Comparison of ENCODE assay signal across 8 cellular contexts in genomic region chr15:76866716-76867321, GRCh38. TPM values are rescaled to one million over a fixed set of nuclear protein-coding genes. Genes with fewer than 3 reads are reported as not detected.
DNase-seq lines count a peak whose midpoint lies in the region; ATAC-seq and TF ChIP-seq lines count a peak whose summit lies in the region.

No MANE protein-coding gene starts in this region.

- H3K36me3 ChIP-seq in endodermal cell (ENCODE audit: control insufficient read depth, insufficient read depth, low read length) (no peaks in the 10 kb centered on the region), neural progenitor cell (no peaks in the 10 kb centered on the region)

- no peaks in the 10 kb centered on the region for H3K27me3 Mint-ChIP-seq in activated naive CD4-positive, alpha-beta T cell treated with anti-CD3 and anti-CD28 coated beads, Interleukin-2, amount 10 ng/mL, durations not matched to agents 7 days and 5 days
- H3K27me3 Mint-ChIP-seq in endodermal cell (ENCODE audit: insufficient read depth) = peaks cover 36% of the 10 kb centered on the region
- H3K27me3 Mint-ChIP-seq in neural progenitor cell (ENCODE audit: insufficient read depth, low read depth) = no peaks in the 10 kb centered on the region

- TF ChIP-seq CTCF in endodermal cell (conservative IDR thresholded peaks at IDR 0.05) (peak; percentile 80), neural progenitor cell (IDR thresholded peaks at IDR 0.05) (peak; percentile 69)

- no peak overlapping the region for H3K4me3 Mint-ChIP-seq in activated naive CD4-positive, alpha-beta T cell treated with anti-CD3 and anti-CD28 coated beads, Interleukin-2, amount 10 ng/mL, durations not matched to agents 7 days and 5 days
- H3K4me3 Mint-ChIP-seq in endodermal cell (no peak overlapping the region), neural progenitor cell (no peak overlapping the region)

- no peaks in the 10 kb centered on the region for H3K4me1 ChIP-seq in endodermal cell (ENCODE audit: control insufficient read depth, insufficient read depth, low read length)
- H3K4me1 ChIP-seq in neural progenitor cell = peaks cover 8% of the 10 kb centered on the region

- CTCF ChIA-PET in activated naive CD4-positive, alpha-beta T cell treated with anti-CD3 and anti-CD28 coated beads, Interleukin-2, amount 10 ng/mL, durations not matched to agents 7 days and 5 days (lab: Charles Lee) = interaction anchor here (1.0 to 1.1 kb wide), 2 partner anchors 25 to 224 kb away, joined by 3 to 5 read pairs; no protein-coding TSS in a partner anchor

- H3K27ac Mint-ChIP-seq in activated naive CD4-positive, alpha-beta T cell treated with anti-CD3 and anti-CD28 coated beads, Interleukin-2, amount 10 ng/mL, durations not matched to agents 7 days and 5 days = no peak overlapping the region
- H3K27ac Mint-ChIP-seq in endodermal cell (no peak overlapping the region), neural progenitor cell (no peak overlapping the region)

- H3K27ac ChIP-seq in endodermal cell (ENCODE audit: low read depth, low read length) (no peak overlapping the region), neural progenitor cell (no peak overlapping the region)

- H3K4me3 ChIP-seq in endodermal cell (ENCODE audit: low read length) (no peak overlapping the region), neural progenitor cell (no peak overlapping the region)

- DNase-seq in activated naive CD4-positive, alpha-beta T cell treated with anti-CD3 and anti-CD28 coated beads, Interleukin-2, amount 10 ng/mL, durations not matched to agents 7 days and 5 days = peak; percentile 34
- no peak for DNase-seq in activated naive CD4-positive, alpha-beta T cell treated with anti-CD3 and anti-CD28 coated beads, Interleukin-2, amount 50 U/mL, for 16 hours
- DNase-seq in NCI-H2227 (lab: John Stamatoyannopoulos, UW; ENCODE audit: unreplicated experiment) = peak; percentile 43
- DNase-seq in endodermal cell = no peak
- DNase-seq in neural progenitor cell (ENCODE audit: low spot score) = peak; percentile 37
- no peak for DNase-seq in SKM-1 treated with dmso at 0.1 percent for 144 hours (lab: John Stamatoyannopoulos, UW; ENCODE audit: unreplicated experiment)

- no peaks in the 10 kb centered on the region for H4K20me1 ChIP-seq in neural progenitor cell (ENCODE audit: low read depth)

- H3K9ac ChIP-seq in endodermal cell (ENCODE audit: extremely low read depth, low read length, poor library complexity, severe bottlenecking) (no peak overlapping the region), neural progenitor cell (no peak overlapping the region)

- ATAC-seq in HG03571 (IDR thresholded peaks at IDR 0.05; ENCODE audit: unreplicated experiment) = no peak
- ATAC-seq in GM19452 (IDR thresholded peaks at IDR 0.05; ENCODE audit: unreplicated experiment) = no peak

- peaks cover 11% of the 10 kb centered on the region for H3K4me1 Mint-ChIP-seq in activated naive CD4-positive, alpha-beta T cell treated with anti-CD3 and anti-CD28 coated beads, Interleukin-2, amount 10 ng/mL, durations not matched to agents 7 days and 5 days
- H3K4me1 Mint-ChIP-seq in endodermal cell = peaks cover 10% of the 10 kb centered on the region
- H3K4me1 Mint-ChIP-seq in neural progenitor cell = peaks cover 3% of the 10 kb centered on the region

- no peaks in the 10 kb centered on the region for H3K9me3 Mint-ChIP-seq in activated naive CD4-positive, alpha-beta T cell treated with anti-CD3 and anti-CD28 coated beads, Interleukin-2, amount 10 ng/mL, durations not matched to agents 7 days and 5 days
- H3K9me3 Mint-ChIP-seq in endodermal cell = no peaks in the 10 kb centered on the region
- no peaks in the 10 kb centered on the region for H3K9me3 Mint-ChIP-seq in neural progenitor cell

- no peaks in the 10 kb centered on the region for H3K9me3 ChIP-seq in endodermal cell (ENCODE audit: control insufficient read depth, low read length)
- H3K9me3 ChIP-seq in neural progenitor cell (ENCODE audit: low read depth) = no peaks in the 10 kb centered on the region

- no peak overlapping the region for H3K4me2 ChIP-seq in neural progenitor cell

- H3K36me3 Mint-ChIP-seq in activated naive CD4-positive, alpha-beta T cell treated with anti-CD3 and anti-CD28 coated beads, Interleukin-2, amount 10 ng/mL, durations not matched to agents 7 days and 5 days = peaks cover 3% of the 10 kb centered on the region
- H3K36me3 Mint-ChIP-seq in endodermal cell (ENCODE audit: low read depth) (no peaks in the 10 kb centered on the region), neural progenitor cell (no peaks in the 10 kb centered on the region)

- no peaks in the 10 kb centered on the region for H3K79me2 ChIP-seq in neural progenitor cell (ENCODE audit: low read depth)

- H3F3A ChIP-seq in neural progenitor cell (ENCODE audit: low read depth) = peaks cover 4% of the 10 kb centered on the region

- no peak overlapping the region for H2AFZ ChIP-seq in neural progenitor cell (replicated peaks)

- H3K27me3 ChIP-seq in endodermal cell (ENCODE audit: control insufficient read depth, insufficient read depth, low read length, poor library complexity, severe bottlenecking) (peaks cover 48% of the 10 kb centered on the region), neural progenitor cell (no peaks in the 10 kb centered on the region)

RNA-seq across cellular contexts. Expression of gene SCAPER, which starts 38.3 kb away (rescaled TPM):
- total RNA-seq in endodermal cell = 10 to 100 TPM in 1 of 2 donors, 1 to 10 TPM in 1; 8.9 to 12.2 TPM
- polyA plus RNA-seq in endodermal cell (2013, experiment 1 of 2) = 18.3 TPM
- polyA plus RNA-seq in endodermal cell (2013, experiment 2 of 2) = 12.6 TPM
- total RNA-seq in neural progenitor cell (ENCODE audit: low replicate concordance) = 15.0 and 20.4 TPM in 2 replicates

Comparison
In these comparisons a context has a peak if more than half of its experiments do, and no peak if none do; other contexts are left out.
1. DNase-seq: peak in activated naive CD4-positive, alpha-beta T cell treated with anti-CD3 and anti-CD28 coated beads, Interleukin-2, amount 10 ng/mL, durations not matched to agents 7 days and 5 days (single experiment), NCI-H2227 (single experiment) and neural progenitor cell (single experiment); none in activated naive CD4-positive, alpha-beta T cell treated with anti-CD3 and anti-CD28 coated beads, Interleukin-2, amount 50 U/mL, for 16 hours (single experiment), endodermal cell (single experiment) and SKM-1 treated with dmso at 0.1 percent for 144 hours (single experiment).